Comparison of ENCODE assay signal across 23 cellular contexts in genomic region chr20:25484224-25484846, GRCh38.
DNase-seq lines count a peak whose midpoint lies in the region; ATAC-seq and TF ChIP-seq lines count a peak whose summit lies in the region.
"Had no signal": no experiment of that assay in that cellular context is flagged by ENCODE, and none has a peak within 500 bp of the region (broad histone marks: within the 10 kb centered on the region; RNA-seq: fewer than 3 reads in every experiment).

No MANE protein-coding gene starts in this region.

- DNase-seq in activated naive CD8-positive, alpha-beta T cell treated with anti-CD3 and anti-CD28 coated beads for 36 hours: no peak
- DNase-seq in OCI-LY7 (ENCODE audit: low spot score) (no peak), prostate gland (ENCODE audit: low spot score) (peak; percentile 54), RKO (ENCODE audit: low spot score) (no peak)
- DNase-seq in effector memory CD8-positive, alpha-beta T cell: no peak
- no peak for DNase-seq in activated CD4-positive, alpha-beta memory T cell treated with anti-CD3 and anti-CD28 coated beads for 36 hours
- DNase-seq: activated CD4-positive, alpha-beta T cell treated with anti-CD3 and anti-CD28 coated beads for 4 hours; CD4-positive, CD25-positive, alpha-beta regulatory T cell; cortex of kidney; KBM-7; left ventricle myocardium superior; NCI-H1048; NCI-H2029 treated with DMSO at 0.1 percent for 48 hours; NCI-H446 treated with DMSO at 0.1 percent for 48 hours; right lobe of liver; SHP77 treated with DMSO at 0.1 percent for 48 hours; stimulated activated naive CD4-positive, alpha-beta T cell treated with Interleukin-2 at 50 U/mL for 16 hours; trophoblast cell had no signal

- peak overlapping the region; percentile 8 for H3K4me3 Mint-ChIP-seq in activated naive CD8-positive, alpha-beta T cell
- H3K4me3 Mint-ChIP-seq in activated naive CD8-positive, alpha-beta T cell treated with anti-CD3 and anti-CD28 coated beads for 36 hours: no peak overlapping the region
- peak overlapping the region; percentile 27 to 29 for H3K4me3 Mint-ChIP-seq in effector memory CD8-positive, alpha-beta T cell
- no peak overlapping the region for H3K4me3 Mint-ChIP-seq in activated CD4-positive, alpha-beta memory T cell treated with anti-CD3 and anti-CD28 coated beads for 36 hours
- H3K4me3 Mint-ChIP-seq: activated naive CD4-positive, alpha-beta T cell treated with anti-CD3 and anti-CD28 coated beads for 36 hours had no signal

- TF ChIP-seq POLR2A in prostate gland (IDR thresholded peaks at IDR 0.05): no peak

- H3K36me3 ChIP-seq in OCI-LY7 (ENCODE audit: insufficient read depth, low read length): no peaks in the 10 kb centered on the region
- H3K36me3 ChIP-seq in prostate gland: no peaks in the 10 kb centered on the region

- no peaks in the 10 kb centered on the region for H3K27me3 Mint-ChIP-seq in activated naive CD8-positive, alpha-beta T cell
- no peaks in the 10 kb centered on the region for H3K27me3 Mint-ChIP-seq in activated naive CD8-positive, alpha-beta T cell treated with anti-CD3 and anti-CD28 coated beads for 36 hours
- peaks cover 0 to 11% of the 10 kb centered on the region in 2 donors for H3K27me3 Mint-ChIP-seq in effector memory CD8-positive, alpha-beta T cell
- H3K27me3 Mint-ChIP-seq in activated CD4-positive, alpha-beta memory T cell treated with anti-CD3 and anti-CD28 coated beads for 36 hours: no peaks in the 10 kb centered on the region

- POLR2A ChIA-PET in OCI-LY7 (lab: Charles Lee): no interaction called here
- POLR2A ChIA-PET in activated CD4-positive, alpha-beta memory T cell treated with anti-CD3 and anti-CD28 coated beads for 36 hours (lab: Charles Lee): no interaction called here

- no peaks in the 10 kb centered on the region for H3K9me2 ChIP-seq in OCI-LY7 (ENCODE audit: insufficient read depth, low read length)

- H3K4me1 ChIP-seq in OCI-LY7 (ENCODE audit: insufficient read depth, low read length, poor library complexity, severe bottlenecking): peaks cover 5% of the 10 kb centered on the region
- no peaks in the 10 kb centered on the region for H3K4me1 ChIP-seq in prostate gland (replicated peaks)
- H3K4me1 ChIP-seq: A549, right lobe of liver had no signal

- no peak overlapping the region for H3K27ac Mint-ChIP-seq in activated naive CD8-positive, alpha-beta T cell
- H3K27ac Mint-ChIP-seq in activated naive CD8-positive, alpha-beta T cell treated with anti-CD3 and anti-CD28 coated beads for 36 hours: no peak overlapping the region
- peak overlapping the region; percentile 29 to 45 for H3K27ac Mint-ChIP-seq in effector memory CD8-positive, alpha-beta T cell
- H3K27ac Mint-ChIP-seq in activated CD4-positive, alpha-beta memory T cell treated with anti-CD3 and anti-CD28 coated beads for 36 hours: no peak overlapping the region
- H3K27ac Mint-ChIP-seq: activated naive CD4-positive, alpha-beta T cell treated with anti-CD3 and anti-CD28 coated beads for 36 hours had no signal

- H3K4me3 ChIP-seq in OCI-LY7 (ENCODE audit: low read depth, low read length, poor library complexity, severe bottlenecking) (no peak overlapping the region), prostate gland (no peak overlapping the region)
- H3K4me3 ChIP-seq: A549, right lobe of liver had no signal

- no peaks in the 10 kb centered on the region for H3K9me3 ChIP-seq in OCI-LY7 (ENCODE audit: low read length)
- no peaks in the 10 kb centered on the region for H3K9me3 ChIP-seq in prostate gland
- H3K9me3 ChIP-seq: A549, right lobe of liver had no signal

- H3K4me1 Mint-ChIP-seq in activated naive CD8-positive, alpha-beta T cell (ENCODE audit: low read depth): peaks cover 26% of the 10 kb centered on the region
- H3K4me1 Mint-ChIP-seq in activated naive CD8-positive, alpha-beta T cell treated with anti-CD3 and anti-CD28 coated beads for 36 hours: peaks cover 26% of the 10 kb centered on the region
- peaks cover 14 to 17% of the 10 kb centered on the region in 2 donors for H3K4me1 Mint-ChIP-seq in effector memory CD8-positive, alpha-beta T cell (ENCODE audit: low read depth in 2 of 2)
- H3K4me1 Mint-ChIP-seq in activated CD4-positive, alpha-beta memory T cell treated with anti-CD3 and anti-CD28 coated beads for 36 hours (ENCODE audit: low read depth): peaks cover 22% of the 10 kb centered on the region

- WGBS in prostate gland: 61% methylated on average over 9 of the region's 9 CpGs

- no peaks in the 10 kb centered on the region for H3K36me3 Mint-ChIP-seq in activated naive CD8-positive, alpha-beta T cell
- no peaks in the 10 kb centered on the region for H3K36me3 Mint-ChIP-seq in activated naive CD8-positive, alpha-beta T cell treated with anti-CD3 and anti-CD28 coated beads for 36 hours
- peaks cover 3% of the 10 kb centered on the region for H3K36me3 Mint-ChIP-seq in effector memory CD8-positive, alpha-beta T cell (ENCODE audit: insufficient read depth)
- H3K36me3 Mint-ChIP-seq in activated CD4-positive, alpha-beta memory T cell treated with anti-CD3 and anti-CD28 coated beads for 36 hours: no peaks in the 10 kb centered on the region
- H3K36me3 Mint-ChIP-seq: CD4-positive, CD25-positive, alpha-beta regulatory T cell had no signal

- TF ChIP-seq CTCF in OCI-LY7 (conservative IDR thresholded peaks at IDR 0.05; ENCODE audit: low read length) (peak; percentile 57), prostate gland (IDR thresholded peaks at IDR 0.05) (no peak)

- CTCF ChIA-PET in OCI-LY7 (lab: Charles Lee; ENCODE audit: unreplicated experiment): no interaction called here
- CTCF ChIA-PET in activated CD4-positive, alpha-beta memory T cell treated with anti-CD3 and anti-CD28 coated beads for 36 hours (lab: Charles Lee): interaction anchor here (0.5 kb wide), 1 partner anchor 304 kb away, joined by 4 read pairs; no protein-coding TSS in a partner anchor

- no TSS peak for BruUV-seq in OCI-LY7 (replicated peaks; lab: Mats Ljungman, UMichigan)

- no peak for ATAC-seq in effector memory CD8-positive, alpha-beta T cell (replicated peaks)
- no peak for ATAC-seq in GM19455 (IDR thresholded peaks at IDR 0.05; ENCODE audit: unreplicated experiment)
- ATAC-seq: A549, left ventricle myocardium superior had no signal

- no peaks in the 10 kb centered on the region for H3K79me2 ChIP-seq in OCI-LY7 (ENCODE audit: insufficient read depth, low read depth, low read length)

- no peak overlapping the region for H3K27ac ChIP-seq in OCI-LY7 (ENCODE audit: low read depth, low read length, poor library complexity, severe bottlenecking)
- H3K27ac ChIP-seq in prostate gland: no peak overlapping the region
- H3K27ac ChIP-seq: A549, HL-60, right lobe of liver had no signal

- H3K4me2 ChIP-seq in OCI-LY7 (ENCODE audit: low read length): no peak overlapping the region
- H3K4me2 ChIP-seq: A549 had no signal

- H3K9me3 Mint-ChIP-seq in activated naive CD8-positive, alpha-beta T cell (ENCODE audit: low read depth): no peaks in the 10 kb centered on the region
- H3K9me3 Mint-ChIP-seq in activated naive CD8-positive, alpha-beta T cell treated with anti-CD3 and anti-CD28 coated beads for 36 hours: no peaks in the 10 kb centered on the region
- no peaks in the 10 kb centered on the region for H3K9me3 Mint-ChIP-seq in effector memory CD8-positive, alpha-beta T cell
- no peaks in the 10 kb centered on the region for H3K9me3 Mint-ChIP-seq in activated CD4-positive, alpha-beta memory T cell treated with anti-CD3 and anti-CD28 coated beads for 36 hours
- H3K9me3 Mint-ChIP-seq: activated naive CD4-positive, alpha-beta T cell treated with anti-CD3 and anti-CD28 coated beads for 36 hours; CD4-positive, CD25-positive, alpha-beta regulatory T cell had no signal

- H4K20me1 ChIP-seq in OCI-LY7 (ENCODE audit: insufficient read depth, low read length): no peaks in the 10 kb centered on the region

- H2AFZ ChIP-seq in OCI-LY7 (ENCODE audit: low read length): no peak overlapping the region

- no peaks in the 10 kb centered on the region for H3K27me3 ChIP-seq in prostate gland (replicated peaks; ENCODE audit: insufficient read depth)
- H3K27me3 ChIP-seq: right lobe of liver had no signal

- intact Hi-C loops in OCI-LY7 (cut with micrococcal nuclease; ENCODE audit: unreplicated experiment) (no loop called here), prostate gland (cut with DNase I) (no loop called here)
- intact Hi-C loops in activated CD4-positive, alpha-beta memory T cell treated with anti-CD3 and anti-CD28 coated beads for 36 hours (cut with micrococcal nuclease): no loop called here

Comparison
In these comparisons a context has a peak if more than half of its experiments do, and no peak if none do; other contexts are left out.
1. H3K4me3 Mint-ChIP-seq: peak in activated naive CD8-positive, alpha-beta T cell (single experiment) and effector memory CD8-positive, alpha-beta T cell (2 of 2); none in activated naive CD8-positive, alpha-beta T cell treated with anti-CD3 and anti-CD28 coated beads for 36 hours (single experiment) and activated CD4-positive, alpha-beta memory T cell treated with anti-CD3 and anti-CD28 coated beads for 36 hours (single experiment).
2. H3K27ac Mint-ChIP-seq: peak in effector memory CD8-positive, alpha-beta T cell (2 of 2); none in activated naive CD8-positive, alpha-beta T cell (single experiment), activated naive CD8-positive, alpha-beta T cell treated with anti-CD3 and anti-CD28 coated beads for 36 hours (single experiment) and activated CD4-positive, alpha-beta memory T cell treated with anti-CD3 and anti-CD28 coated beads for 36 hours (single experiment).